ENCODE assay signal across 28 cellular contexts in genomic region chr11:73135346-73136284, GRCh38. TPM values are rescaled to one million over a fixed set of nuclear protein-coding genes. Genes with fewer than 3 reads are reported as not detected.
DNase-seq lines count a peak whose midpoint lies in the region; ATAC-seq and TF ChIP-seq lines count a peak whose summit lies in the region.
"Had no signal": no experiment of that assay in that cellular context is flagged by ENCODE, and none has a peak within 500 bp of the region (broad histone marks: within the 10 kb centered on the region; RNA-seq: fewer than 3 reads in every experiment).

No MANE protein-coding gene starts in this region.

- no peaks in the 10 kb centered on the region for H3K27me3 ChIP-seq in CD8-positive, alpha-beta T cell (ENCODE audit: insufficient read depth, low read length)
- H3K27me3 ChIP-seq: body of pancreas had no signal

- POLR2A ChIA-PET in CD8-positive, alpha-beta T cell (lab: Charles Lee) = no interaction called here

- no peaks in the 10 kb centered on the region for H3K27me3 Mint-ChIP-seq in CD8-positive, alpha-beta T cell (ENCODE audit: low read depth)
- H3K27me3 Mint-ChIP-seq in stimulated activated memory B cell treated with anti-CD40 and anti-IgM and Interleukin-4, amounts not matched to agents 10 μg/mL and 1 μg/mL and 100 μg/mL, for 72 hours = no peaks in the 10 kb centered on the region
- H3K27me3 Mint-ChIP-seq: activated naive CD8-positive, alpha-beta T cell treated with anti-CD3 and anti-CD28 coated beads for 36 hours; CD4-positive, CD25-positive, alpha-beta regulatory T cell; stimulated activated naive CD8-positive, alpha-beta T cell treated with anti-CD3 and anti-CD28 coated beads, Interleukin-15, amount 100 ng/mL, for 72 hours; type B pancreatic cell had no signal

- no peak for TF ChIP-seq CTCF in CD8-positive, alpha-beta T cell (IDR thresholded peaks at IDR 0.05)
- TF ChIP-seq CTCF in fibroblast of villous mesenchyme (IDR thresholded peaks at IDR 0.05; ENCODE audit: insufficient read depth, low read depth, low read length) = no peak

- CTCF ChIA-PET in CD8-positive, alpha-beta T cell (lab: Charles Lee) = interaction anchor here (4.0 kb wide), 1 partner anchor 42 kb away, joined by 13 read pairs; no protein-coding TSS in a partner anchor

- no peaks in the 10 kb centered on the region for H3K9me3 Mint-ChIP-seq in CD8-positive, alpha-beta T cell
- no peaks in the 10 kb centered on the region for H3K9me3 Mint-ChIP-seq in stimulated activated memory B cell treated with anti-CD40 and anti-IgM and Interleukin-4, amounts not matched to agents 10 μg/mL and 1 μg/mL and 100 μg/mL, for 72 hours
- H3K9me3 Mint-ChIP-seq: activated naive CD8-positive, alpha-beta T cell treated with anti-CD3 and anti-CD28 coated beads for 36 hours; CD4-positive, CD25-positive, alpha-beta regulatory T cell; stimulated activated naive CD8-positive, alpha-beta T cell treated with anti-CD3 and anti-CD28 coated beads, Interleukin-15, amount 100 ng/mL, for 72 hours; type B pancreatic cell had no signal

- peaks cover 48% of the 10 kb centered on the region for H3K4me1 Mint-ChIP-seq in CD8-positive, alpha-beta T cell (ENCODE audit: low read depth)
- peaks cover 63% of the 10 kb centered on the region for H3K4me1 Mint-ChIP-seq in stimulated activated memory B cell treated with anti-CD40 and anti-IgM and Interleukin-4, amounts not matched to agents 10 μg/mL and 1 μg/mL and 100 μg/mL, for 72 hours

- no peaks in the 10 kb centered on the region for H3K36me3 ChIP-seq in CD8-positive, alpha-beta T cell (ENCODE audit: insufficient read depth, low read length)
- peaks cover 75% of the 10 kb centered on the region for H3K36me3 ChIP-seq in SK-N-MC (ENCODE audit: insufficient read depth, low read length)

- peaks cover 22% of the 10 kb centered on the region for H3K4me1 ChIP-seq in CD8-positive, alpha-beta T cell (ENCODE audit: insufficient read depth, low read length)

- H3K36me3 Mint-ChIP-seq in CD8-positive, alpha-beta T cell = peaks cover 60% of the 10 kb centered on the region
- peaks cover 62% of the 10 kb centered on the region for H3K36me3 Mint-ChIP-seq in stimulated activated memory B cell treated with anti-CD40 and anti-IgM and Interleukin-4, amounts not matched to agents 10 μg/mL and 1 μg/mL and 100 μg/mL, for 72 hours

- no peak overlapping the region for H3K4me3 Mint-ChIP-seq in CD8-positive, alpha-beta T cell
- no peak overlapping the region for H3K4me3 Mint-ChIP-seq in stimulated activated memory B cell treated with anti-CD40 and anti-IgM and Interleukin-4, amounts not matched to agents 10 μg/mL and 1 μg/mL and 100 μg/mL, for 72 hours
- H3K4me3 Mint-ChIP-seq: activated naive CD8-positive, alpha-beta T cell treated with anti-CD3 and anti-CD28 coated beads for 36 hours; stimulated activated naive CD8-positive, alpha-beta T cell treated with anti-CD3 and anti-CD28 coated beads, Interleukin-15, amount 100 ng/mL, for 72 hours; type B pancreatic cell had no signal

- H3K9me3 ChIP-seq in CD8-positive, alpha-beta T cell (ENCODE audit: low read length) = no peaks in the 10 kb centered on the region
- no peaks in the 10 kb centered on the region for H3K9me3 ChIP-seq in SK-N-MC (ENCODE audit: low read depth, low read length)
- H3K9me3 ChIP-seq: body of pancreas had no signal

- no peak overlapping the region for H3K27ac ChIP-seq in CD8-positive, alpha-beta T cell (ENCODE audit: low read depth, low read length)
- H3K27ac ChIP-seq in SK-N-MC = peak overlapping the region; percentile 40; the same call in 1 of the 2 replicates
- H3K27ac ChIP-seq: body of pancreas, KMS-11, skin epidermis had no signal

- DNase-seq in CD8-positive, alpha-beta T cell = no peak
- DNase-seq in SK-N-MC (ENCODE audit: low read depth, low spot score) (no peak), fibroblast of villous mesenchyme (ENCODE audit: low read depth) (peak; percentile 18), CD1c-positive myeloid dendritic cell (ENCODE audit: extremely low spot score) (no peak)
- DNase-seq: activated CD4-positive, alpha-beta T cell treated with anti-CD3 and anti-CD28 coated beads for 48 hours; activated naive CD8-positive, alpha-beta T cell treated with anti-CD3 and anti-CD28 coated beads for 36 hours; body of pancreas; CD4-positive, CD25-positive, alpha-beta regulatory T cell; DMS153; effector memory CD4-positive, alpha-beta T cell; GDM1; islet precursor cell; NCI-H187 treated with DMSO at 0.1 percent for 48 hours; NCI-H69; nucleus accumbens; OCI-M1; stimulated activated CD4-positive, alpha-beta T cell treated with anti-CD3 and anti-CD28 coated beads, Interleukin-4, amount 100 ng/mL, for 1 hour; stimulated activated naive CD8-positive, alpha-beta T cell treated with anti-CD3 and anti-CD28 coated beads, Interleukin-15, amount 100 ng/mL, for 72 hours had no signal

- no peak for ATAC-seq in CD8-positive, alpha-beta T cell
- ATAC-seq in stimulated activated memory B cell treated with anti-CD40 and anti-IgM and Interleukin-4, amounts not matched to agents 10 μg/mL and 1 μg/mL and 100 μg/mL, for 72 hours = no peak
- ATAC-seq in HG02588 (IDR thresholded peaks at IDR 0.05; ENCODE audit: unreplicated experiment) = no peak
- ATAC-seq in GM21515 (IDR thresholded peaks at IDR 0.05; ENCODE audit: unreplicated experiment) = no peak
- no peak for ATAC-seq in GM18498 (IDR thresholded peaks at IDR 0.05; ENCODE audit: unreplicated experiment)
- ATAC-seq: body of pancreas; HCT116; Right ventricle myocardium inferior; stimulated activated naive CD8-positive, alpha-beta T cell treated with anti-CD3 and anti-CD28 coated beads, Interleukin-15, amount 100 ng/mL, for 72 hours had no signal

- H3K4me3 ChIP-seq in CD8-positive, alpha-beta T cell (ENCODE audit: low read depth, low read length) = no peak overlapping the region
- H3K4me3 ChIP-seq in SK-N-MC = no peak overlapping the region
- H3K4me3 ChIP-seq in fibroblast of villous mesenchyme (ENCODE audit: low read depth, low read length) = no peak overlapping the region
- H3K4me3 ChIP-seq: body of pancreas, lung, skin epidermis had no signal

- H3K27ac Mint-ChIP-seq in CD8-positive, alpha-beta T cell = peak overlapping the region; percentile 45
- peak overlapping the region; percentile 65 for H3K27ac Mint-ChIP-seq in stimulated activated memory B cell treated with anti-CD40 and anti-IgM and Interleukin-4, amounts not matched to agents 10 μg/mL and 1 μg/mL and 100 μg/mL, for 72 hours
- H3K27ac Mint-ChIP-seq: activated naive CD8-positive, alpha-beta T cell treated with anti-CD3 and anti-CD28 coated beads for 36 hours; stimulated activated naive CD8-positive, alpha-beta T cell treated with anti-CD3 and anti-CD28 coated beads, Interleukin-15, amount 100 ng/mL, for 72 hours; type B pancreatic cell had no signal

- H3K9ac ChIP-seq in SK-N-MC (ENCODE audit: insufficient read length) = no peak overlapping the region
- H3K9ac ChIP-seq: KMS-11 had no signal

- intact Hi-C loops in CD8-positive, alpha-beta T cell (cut with DNase I, micrococcal nuclease) = no loop called here

RNA-seq across cellular contexts. Expression of gene FCHSD2, which starts 6.5 kb away (rescaled TPM):
- total RNA-seq in CD8-positive, alpha-beta T cell = 10 to 100 TPM; 38.8 to 41.1 TPM
- 11.2 and 12.2 TPM in 2 replicates for total RNA-seq in fibroblast of villous mesenchyme
